9 cellular contexts compared by ENCODE assay signal in the genomic region with DNA sequence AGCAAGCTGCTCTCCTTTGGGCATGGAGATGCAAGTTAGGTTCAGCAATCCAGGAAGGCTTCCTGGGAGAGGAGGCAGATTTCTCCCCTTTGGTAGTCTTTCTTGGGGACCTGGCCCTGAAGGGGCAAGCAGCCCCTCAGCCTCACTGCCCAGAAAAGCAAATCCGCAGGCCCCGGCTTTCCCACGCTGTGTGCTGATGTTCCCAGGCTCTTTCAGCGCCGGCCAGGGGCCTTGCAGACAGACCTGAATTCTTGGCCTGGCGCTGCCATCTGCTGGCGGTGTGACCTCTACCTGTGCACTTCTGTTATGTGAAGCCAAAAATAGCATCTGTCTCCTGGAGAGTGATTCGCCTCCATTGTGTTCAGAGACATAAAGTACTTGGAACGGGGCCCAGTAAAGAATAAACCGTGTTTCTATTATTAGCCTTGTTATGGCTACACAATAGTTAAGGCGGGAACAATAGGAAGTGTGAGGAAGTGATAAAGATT.
A peak's percentile ranks its signal among the peaks of the same experiment; 100 is the strongest.
DNase-seq lines count a peak whose midpoint lies in the region; ATAC-seq and TF ChIP-seq lines count a peak whose summit lies in the region.
"Had no signal": no experiment of that assay in that cellular context is flagged by ENCODE, and none has a peak within 500 bp of the region (broad histone marks: within the 10 kb centered on the region; RNA-seq: fewer than 3 reads in every experiment).

No MANE protein-coding gene starts in this region.

- H3K4me3 Mint-ChIP-seq in activated T-cell treated with anti-CD3 and anti-CD28 coated beads, Interleukin-2, amount 50 U/mL, for 24 hours = no peak overlapping the region
- H3K4me3 Mint-ChIP-seq in WTC11 (no peak overlapping the region), natural killer cell (no peak overlapping the region)
- H3K4me3 Mint-ChIP-seq: dendritic cell treated with granulocyte-macrophage colony-stimulating factor and Interleukin-4, amounts not matched to agents 40 ng/mL and 50 ng/mL, for 4 days had no signal

- H3K27ac ChIP-seq in gastroesophageal sphincter = peak overlapping the region in 3 of 4 donors; percentile 79 to 86 (median 85)
- no peak overlapping the region for H3K27ac ChIP-seq in ovary

- H3K27ac Mint-ChIP-seq in activated T-cell treated with anti-CD3 and anti-CD28 coated beads, Interleukin-2, amount 50 U/mL, for 24 hours = no peak overlapping the region
- H3K27ac Mint-ChIP-seq in WTC11 (no peak overlapping the region; the same call in 1 of the 2 replicates), natural killer cell (no peak overlapping the region)
- H3K27ac Mint-ChIP-seq: dendritic cell treated with granulocyte-macrophage colony-stimulating factor and Interleukin-4, amounts not matched to agents 40 ng/mL and 50 ng/mL, for 4 days had no signal

- TF ChIP-seq CTCF in WTC11 (IDR thresholded peaks at IDR 0.05) (no peak), gastroesophageal sphincter (IDR thresholded peaks at IDR 0.05) (peak in 3 of 4 experiments; percentile 41 to 74 (median 60)), ovary (IDR thresholded peaks at IDR 0.05) (peak in 2 of 3 donors; percentile 15 to 38), natural killer cell (IDR thresholded peaks at IDR 0.05) (no peak)

- TF ChIP-seq POLR2A in gastroesophageal sphincter (IDR thresholded peaks at IDR 0.05) (no peak), ovary (IDR thresholded peaks at IDR 0.05) (no peak)

- DNase-seq in activated T-cell treated with anti-CD3 and anti-CD28 coated beads for 48 hours (ENCODE audit: low read depth) (peak; percentile 20), NCI-H187 treated with DMSO at 0.1 percent for 48 hours (lab: John Stamatoyannopoulos, UW) (peak; percentile 84), WTC11 (ENCODE audit: low spot score) (peak; percentile 83), ovary (peak; percentile 40 to 79 (median 57)), natural killer cell (no peak)
- no peak for DNase-seq in activated T-cell treated with anti-CD3 and anti-CD28 coated beads, Interleukin-2, amount 50 U/mL, for 24 hours

- no peaks in the 10 kb centered on the region for H3K4me1 Mint-ChIP-seq in activated T-cell treated with anti-CD3 and anti-CD28 coated beads, Interleukin-2, amount 50 U/mL, for 24 hours (ENCODE audit: low read depth)
- H3K4me1 Mint-ChIP-seq in WTC11 (peaks cover 12% of the 10 kb centered on the region), natural killer cell (no peaks in the 10 kb centered on the region)

- ATAC-seq in WTC11 (peak; percentile 73), gastroesophageal sphincter (peak; percentile 83), natural killer cell (no peak), HG03108 (IDR thresholded peaks at IDR 0.05; ENCODE audit: unreplicated experiment) (no peak)

- no peak for TF ChIP-seq EP300 in gastroesophageal sphincter (IDR thresholded peaks at IDR 0.05)
- no peak for TF ChIP-seq EP300 in ovary (IDR thresholded peaks at IDR 0.05)

- H3K9me3 ChIP-seq in gastroesophageal sphincter (peaks cover 0 to 6% (median 0%) of the 10 kb centered on the region in 3 donors), ovary (no peaks in the 10 kb centered on the region)

- WGBS in gastroesophageal sphincter (ENCODE audit: low coverage in 1 of 2), 2 donors = 4 to 7% methylated on average over 4 of the region's 11 CpGs
- WGBS in ovary, 3 donors = 7 to 11% (median 8%) methylated on average over 11 of the region's 11 CpGs

- intact Hi-C loops in ovary (cut with DNase I) = no loop called here
- intact Hi-C loops in natural killer cell (cut with micrococcal nuclease) = no loop called here

- POLR2A ChIA-PET in WTC11 (lab: Charles Lee) = no interaction called here

- no peaks in the 10 kb centered on the region for H3K9me3 Mint-ChIP-seq in activated T-cell treated with anti-CD3 and anti-CD28 coated beads, Interleukin-2, amount 50 U/mL, for 24 hours
- H3K9me3 Mint-ChIP-seq in WTC11 (peaks cover 3% of the 10 kb centered on the region; the same call in 1 of the 2 replicates), natural killer cell (no peaks in the 10 kb centered on the region)
- H3K9me3 Mint-ChIP-seq: dendritic cell treated with granulocyte-macrophage colony-stimulating factor and Interleukin-4, amounts not matched to agents 40 ng/mL and 50 ng/mL, for 4 days had no signal

- H3K27me3 ChIP-seq in gastroesophageal sphincter (no peaks in the 10 kb centered on the region), ovary (no peaks in the 10 kb centered on the region)

- H3K4me3 ChIP-seq in gastroesophageal sphincter (no peak overlapping the region), ovary (no peak overlapping the region)

- no peaks in the 10 kb centered on the region for H3K36me3 Mint-ChIP-seq in activated T-cell treated with anti-CD3 and anti-CD28 coated beads, Interleukin-2, amount 50 U/mL, for 24 hours (ENCODE audit: low read depth)
- peaks cover 7% of the 10 kb centered on the region; the same call in 1 of the 2 replicates for H3K36me3 Mint-ChIP-seq in WTC11
- no peaks in the 10 kb centered on the region for H3K36me3 Mint-ChIP-seq in natural killer cell

- H3K36me3 ChIP-seq in gastroesophageal sphincter = no peaks in the 10 kb centered on the region
- H3K36me3 ChIP-seq in ovary = no peaks in the 10 kb centered on the region

- peaks cover 29% of the 10 kb centered on the region for H3K27me3 Mint-ChIP-seq in activated T-cell treated with anti-CD3 and anti-CD28 coated beads, Interleukin-2, amount 50 U/mL, for 24 hours
- no peaks in the 10 kb centered on the region for H3K27me3 Mint-ChIP-seq in WTC11 (ENCODE audit: low read depth)
- H3K27me3 Mint-ChIP-seq in natural killer cell (ENCODE audit: low read depth in 2 of 2) = peaks cover 0 to 10% of the 10 kb centered on the region in 2 donors

- H3K4me1 ChIP-seq in gastroesophageal sphincter = peaks cover 0 to 24% (median 5%) of the 10 kb centered on the region in 3 donors
- peaks cover 6% of the 10 kb centered on the region for H3K4me1 ChIP-seq in ovary (ENCODE audit: insufficient read depth)

- CTCF ChIA-PET in WTC11 (lab: Charles Lee) = interaction anchor here (0.8 to 3.3 kb wide), 15 partner anchors 20 to 356 kb away, joined by 3 to 25 read pairs (median 5); a partner anchor contains a TSS

TF ChIP-seq in WTC11, 78 proteins besides CTCF, POLR2A, EP300 and RAD21 (continues in another document):
- TF ChIP-seq ETV6 (CRISPR knock-in tag; IDR thresholded peaks at IDR 0.05) (no peak), TEAD4 (CRISPR knock-in tag; IDR thresholded peaks at IDR 0.05) (no peak), NR1H2 (CRISPR knock-in tag; IDR thresholded peaks at IDR 0.05) (no peak), FOXJ3 (CRISPR knock-in tag; IDR thresholded peaks at IDR 0.05; ENCODE audit: borderline replicate concordance) (no peak), TP53 (CRISPR knock-in tag; IDR thresholded peaks at IDR 0.05) (no peak), EMX1 (CRISPR knock-in tag; IDR thresholded peaks at IDR 0.05) (no peak), ZNF317 (CRISPR knock-in tag; IDR thresholded peaks at IDR 0.05; ENCODE audit: borderline replicate concordance, low read depth) (no peak)
- TF ChIP-seq, protein P1, sequence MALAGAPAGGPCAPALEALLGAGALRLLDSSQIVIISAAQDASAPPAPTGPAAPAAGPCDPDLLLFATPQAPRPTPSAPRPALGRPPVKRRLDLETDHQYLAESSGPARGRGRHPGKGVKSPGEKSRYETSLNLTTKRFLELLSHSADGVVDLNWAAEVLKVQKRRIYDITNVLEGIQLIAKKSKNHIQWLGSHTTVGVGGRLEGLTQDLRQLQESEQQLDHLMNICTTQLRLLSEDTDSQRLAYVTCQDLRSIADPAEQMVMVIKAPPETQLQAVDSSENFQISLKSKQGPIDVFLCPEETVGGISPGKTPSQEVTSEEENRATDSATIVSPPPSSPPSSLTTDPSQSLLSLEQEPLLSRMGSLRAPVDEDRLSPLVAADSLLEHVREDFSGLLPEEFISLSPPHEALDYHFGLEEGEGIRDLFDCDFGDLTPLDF (CRISPR knock-in tag; IDR thresholded peaks at IDR 0.05) = no peak
- TF ChIP-seq, protein P2, sequence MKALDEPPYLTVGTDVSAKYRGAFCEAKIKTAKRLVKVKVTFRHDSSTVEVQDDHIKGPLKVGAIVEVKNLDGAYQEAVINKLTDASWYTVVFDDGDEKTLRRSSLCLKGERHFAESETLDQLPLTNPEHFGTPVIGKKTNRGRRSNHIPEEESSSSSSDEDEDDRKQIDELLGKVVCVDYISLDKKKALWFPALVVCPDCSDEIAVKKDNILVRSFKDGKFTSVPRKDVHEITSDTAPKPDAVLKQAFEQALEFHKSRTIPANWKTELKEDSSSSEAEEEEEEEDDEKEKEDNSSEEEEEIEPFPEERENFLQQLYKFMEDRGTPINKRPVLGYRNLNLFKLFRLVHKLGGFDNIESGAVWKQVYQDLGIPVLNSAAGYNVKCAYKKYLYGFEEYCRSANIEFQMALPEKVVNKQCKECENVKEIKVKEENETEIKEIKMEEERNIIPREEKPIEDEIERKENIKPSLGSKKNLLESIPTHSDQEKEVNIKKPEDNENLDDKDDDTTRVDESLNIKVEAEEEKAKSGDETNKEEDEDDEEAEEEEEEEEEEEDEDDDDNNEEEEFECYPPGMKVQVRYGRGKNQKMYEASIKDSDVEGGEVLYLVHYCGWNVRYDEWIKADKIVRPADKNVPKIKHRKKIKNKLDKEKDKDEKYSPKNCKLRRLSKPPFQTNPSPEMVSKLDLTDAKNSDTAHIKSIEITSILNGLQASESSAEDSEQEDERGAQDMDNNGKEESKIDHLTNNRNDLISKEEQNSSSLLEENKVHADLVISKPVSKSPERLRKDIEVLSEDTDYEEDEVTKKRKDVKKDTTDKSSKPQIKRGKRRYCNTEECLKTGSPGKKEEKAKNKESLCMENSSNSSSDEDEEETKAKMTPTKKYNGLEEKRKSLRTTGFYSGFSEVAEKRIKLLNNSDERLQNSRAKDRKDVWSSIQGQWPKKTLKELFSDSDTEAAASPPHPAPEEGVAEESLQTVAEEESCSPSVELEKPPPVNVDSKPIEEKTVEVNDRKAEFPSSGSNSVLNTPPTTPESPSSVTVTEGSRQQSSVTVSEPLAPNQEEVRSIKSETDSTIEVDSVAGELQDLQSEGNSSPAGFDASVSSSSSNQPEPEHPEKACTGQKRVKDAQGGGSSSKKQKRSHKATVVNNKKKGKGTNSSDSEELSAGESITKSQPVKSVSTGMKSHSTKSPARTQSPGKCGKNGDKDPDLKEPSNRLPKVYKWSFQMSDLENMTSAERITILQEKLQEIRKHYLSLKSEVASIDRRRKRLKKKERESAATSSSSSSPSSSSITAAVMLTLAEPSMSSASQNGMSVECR (CRISPR knock-in tag; IDR thresholded peaks at IDR 0.05; ENCODE audit: borderline replicate concordance) = no peak
- TF ChIP-seq, protein P3, sequence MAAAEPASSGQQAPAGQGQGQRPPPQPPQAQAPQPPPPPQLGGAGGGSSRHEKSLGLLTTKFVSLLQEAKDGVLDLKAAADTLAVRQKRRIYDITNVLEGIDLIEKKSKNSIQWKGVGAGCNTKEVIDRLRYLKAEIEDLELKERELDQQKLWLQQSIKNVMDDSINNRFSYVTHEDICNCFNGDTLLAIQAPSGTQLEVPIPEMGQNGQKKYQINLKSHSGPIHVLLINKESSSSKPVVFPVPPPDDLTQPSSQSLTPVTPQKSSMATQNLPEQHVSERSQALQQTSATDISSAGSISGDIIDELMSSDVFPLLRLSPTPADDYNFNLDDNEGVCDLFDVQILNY (CRISPR knock-in tag; IDR thresholded peaks at IDR 0.05) = no peak

Comparison
In these comparisons a context has a peak if more than half of its experiments do, and no peak if none do; other contexts are left out.
1. DNase-seq: peak in activated T-cell treated with anti-CD3 and anti-CD28 coated beads for 48 hours (single experiment), NCI-H187 treated with DMSO at 0.1 percent for 48 hours (single experiment), WTC11 (single experiment) and ovary (5 of 5); none in activated T-cell treated with anti-CD3 and anti-CD28 coated beads, Interleukin-2, amount 50 U/mL, for 24 hours (single experiment) and natural killer cell (single experiment).
2. ATAC-seq: peak in WTC11 (single experiment) and gastroesophageal sphincter (single experiment); none in natural killer cell (0 of 3) and HG03108 (single experiment).
3. CTCF ChIP-seq: peak in gastroesophageal sphincter (3 of 4) and ovary (2 of 3); none in WTC11 (single experiment) and natural killer cell (single experiment).
4. H3K27ac ChIP-seq: peak in gastroesophageal sphincter (3 of 4); none in ovary (0 of 2).